Comparison of ENCODE assay signal across 24 cellular contexts in the genomic region with DNA sequence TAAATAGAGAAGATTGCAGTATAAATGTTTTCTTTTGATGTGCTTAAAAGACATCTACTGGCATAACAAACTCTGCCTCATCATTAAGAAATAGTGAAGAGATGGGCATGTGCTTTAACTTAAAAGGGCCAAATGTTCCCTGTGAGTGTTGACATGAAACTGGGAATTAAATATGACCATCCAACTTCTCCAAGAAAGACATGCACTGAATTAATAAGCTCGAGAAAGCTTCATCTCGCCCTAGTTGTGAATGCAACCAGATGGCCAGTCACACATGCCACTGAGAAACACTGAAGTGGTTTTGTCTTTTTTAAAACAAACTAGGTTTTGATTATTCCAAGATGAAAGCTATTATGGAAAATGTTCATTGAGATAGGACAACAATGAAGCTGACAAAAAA.
"Had no signal": no experiment of that assay in that cellular context is flagged by ENCODE, and none has a peak within 500 bp of the region (broad histone marks: within the 10 kb centered on the region; RNA-seq: fewer than 3 reads in every experiment).

No MANE protein-coding gene starts in this region.

- H3K27ac ChIP-seq: brain microvascular endothelial cell, esophagus muscularis mucosa, parathyroid adenoma, right atrium auricular region, spleen, testis, transverse colon had no signal

- H3K36me3 Mint-ChIP-seq: activated CD4-positive, alpha-beta memory T cell treated with anti-CD3 and anti-CD28 coated beads for 36 hours; activated naive CD4-positive, alpha-beta T cell treated with anti-CD3 and anti-CD28 coated beads, Interleukin-2, amount 10 ng/mL, durations not matched to agents 7 days and 5 days; mesothelial cell of epicardium; naive B cell had no signal

- FAIRE-seq: astrocyte, TTC549 had no signal

- DNase-seq: activated CD4-positive, alpha-beta memory T cell treated with anti-CD3 and anti-CD28 coated beads for 36 hours; activated CD4-positive, alpha-beta T cell treated with anti-CD3 and anti-CD28 coated beads, Interleukin-2, amount 10 ng/mL, durations not matched to agents 24 days and 14 days; activated CD4-positive, CD25-positive, alpha-beta regulatory T cell treated with anti-CD3 and anti-CD28 coated beads, Interleukin-2, amount 50 U/mL, for 72 hours; activated CD8-positive, alpha-beta memory T cell treated with anti-CD3 and anti-CD28 coated beads, Interleukin-2, amount 50 U/mL, for 4 hours; activated gamma-delta T cell; activated naive CD4-positive, alpha-beta T cell treated with anti-CD3 and anti-CD28 coated beads, Interleukin-2, amount 10 ng/mL, durations not matched to agents 7 days and 5 days; activated T-cell treated with anti-CD3 and anti-CD28 coated beads, Interleukin-2, amount 50 U/mL, for 1 hour; amniotic stem cell; brain microvascular endothelial cell; foreskin melanocyte; islet precursor cell; left colon; naive B cell; nucleus accumbens; spleen; stimulated activated naive CD4-positive, alpha-beta T cell; testis; transverse colon had no signal

- H3K36me3 ChIP-seq: brain microvascular endothelial cell, esophagus muscularis mucosa, right atrium auricular region, spleen, transverse colon had no signal

- H3K4me3 Mint-ChIP-seq: activated CD4-positive, alpha-beta memory T cell treated with anti-CD3 and anti-CD28 coated beads for 36 hours; activated CD4-positive, alpha-beta T cell treated with anti-CD3 and anti-CD28 coated beads, Interleukin-2, amount 10 ng/mL, durations not matched to agents 24 days and 14 days; activated naive CD4-positive, alpha-beta T cell treated with anti-CD3 and anti-CD28 coated beads, Interleukin-2, amount 10 ng/mL, durations not matched to agents 7 days and 5 days; mesothelial cell of epicardium; naive B cell had no signal

- ATAC-seq: left colon had no signal

- H3K4me1 Mint-ChIP-seq: activated CD4-positive, alpha-beta T cell treated with anti-CD3 and anti-CD28 coated beads, Interleukin-2, amount 10 ng/mL, durations not matched to agents 24 days and 14 days; activated naive CD4-positive, alpha-beta T cell treated with anti-CD3 and anti-CD28 coated beads, Interleukin-2, amount 10 ng/mL, durations not matched to agents 7 days and 5 days; naive B cell had no signal

- H3K79me2 ChIP-seq: parathyroid adenoma had no signal

- H3K4me1 ChIP-seq: esophagus muscularis mucosa, parathyroid adenoma, right atrium auricular region, spleen, testis, transverse colon had no signal

- H2AFZ ChIP-seq: parathyroid adenoma had no signal

- H3K27me3 ChIP-seq: brain microvascular endothelial cell, esophagus muscularis mucosa, right atrium auricular region, spleen, testis, transverse colon had no signal

- H3K9ac ChIP-seq: parathyroid adenoma had no signal

- H3K9me3 ChIP-seq: esophagus muscularis mucosa, right atrium auricular region, spleen, testis, transverse colon had no signal

- H3K4me3 ChIP-seq: esophagus muscularis mucosa, right atrium auricular region, spleen, testis, transverse colon had no signal

- H3K9me3 Mint-ChIP-seq: activated CD4-positive, alpha-beta T cell treated with anti-CD3 and anti-CD28 coated beads, Interleukin-2, amount 10 ng/mL, durations not matched to agents 24 days and 14 days; mesothelial cell of epicardium had no signal

- H3K27ac Mint-ChIP-seq: activated CD4-positive, alpha-beta memory T cell treated with anti-CD3 and anti-CD28 coated beads for 36 hours; activated CD4-positive, alpha-beta T cell treated with anti-CD3 and anti-CD28 coated beads, Interleukin-2, amount 10 ng/mL, durations not matched to agents 24 days and 14 days; activated naive CD4-positive, alpha-beta T cell treated with anti-CD3 and anti-CD28 coated beads, Interleukin-2, amount 10 ng/mL, durations not matched to agents 7 days and 5 days; mesothelial cell of epicardium; naive B cell had no signal

- H3K27me3 Mint-ChIP-seq: activated CD4-positive, alpha-beta memory T cell treated with anti-CD3 and anti-CD28 coated beads for 36 hours; activated CD4-positive, alpha-beta T cell treated with anti-CD3 and anti-CD28 coated beads, Interleukin-2, amount 10 ng/mL, durations not matched to agents 24 days and 14 days; activated naive CD4-positive, alpha-beta T cell treated with anti-CD3 and anti-CD28 coated beads, Interleukin-2, amount 10 ng/mL, durations not matched to agents 7 days and 5 days; naive B cell had no signal
